ENCODE assay signal across 27 cellular contexts in the genomic region with DNA sequence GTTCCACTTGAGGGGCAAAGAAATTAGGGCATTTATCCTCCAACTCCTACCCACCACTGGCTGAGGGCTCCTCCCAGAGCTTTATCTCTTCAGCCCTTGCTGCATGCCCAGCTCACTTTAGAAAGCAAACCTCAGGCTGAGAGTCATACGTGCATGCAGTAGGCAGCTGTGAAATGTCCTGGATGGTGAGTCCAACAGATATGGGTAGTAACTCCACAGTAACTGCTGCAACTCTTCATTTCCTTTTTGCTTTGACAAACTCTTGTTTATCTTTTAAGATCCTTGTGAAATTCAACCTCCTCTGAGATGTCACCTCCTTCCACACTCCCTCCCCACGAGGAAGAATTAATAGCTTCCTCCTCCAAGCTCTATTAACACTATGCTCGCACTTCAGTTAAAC. TPM values are rescaled to one million over a fixed set of nuclear protein-coding genes. Genes with fewer than 3 reads are reported as not detected.
DNase-seq lines count a peak whose midpoint lies in the region; ATAC-seq and TF ChIP-seq lines count a peak whose summit lies in the region.
"Had no signal": no experiment of that assay in that cellular context is flagged by ENCODE, and none has a peak within 500 bp of the region (broad histone marks: within the 10 kb centered on the region; RNA-seq: fewer than 3 reads in every experiment).

No MANE protein-coding gene starts in this region.

- H3K4me2 ChIP-seq in mesenchymal stem cell (ENCODE audit: low read length, poor library complexity, severe bottlenecking) = no peak overlapping the region
- H3K4me2 ChIP-seq: A549 had no signal

- no peak overlapping the region for H3K23ac ChIP-seq in mesenchymal stem cell (ENCODE audit: low read length in 2 of 2)

- intact Hi-C loops in psoas muscle (cut with DNase I) (no loop called here), lower leg skin (cut with DNase I; ENCODE audit: low total_unique reads) (no loop called here), posterior cingulate gyrus (cut with DNase I) (no loop called here)

- CTCF ChIA-PET in HEK293 (lab: Yijun Ruan, JAX) = no interaction called here

- H3K9me3 ChIP-seq in HEK293 (ENCODE audit: control insufficient read depth, insufficient read depth, low read depth, low read length) (no peaks in the 10 kb centered on the region), mesenchymal stem cell (ENCODE audit: control insufficient read depth, low read length) (no peaks in the 10 kb centered on the region), psoas muscle (no peaks in the 10 kb centered on the region)
- H3K9me3 ChIP-seq: A549, BE2C had no signal

- no peaks in the 10 kb centered on the region for H3K9me3 Mint-ChIP-seq in endothelial cell (ENCODE audit: unreplicated experiment)
- H3K9me3 Mint-ChIP-seq: CD4-positive, alpha-beta T cell; H9 had no signal

- no peak overlapping the region for H4K8ac ChIP-seq in mesenchymal stem cell (ENCODE audit: low read length)

- no peak for ATAC-seq in psoas muscle
- ATAC-seq: A549, HepG2, K562 had no signal

- no peak overlapping the region for H2BK12ac ChIP-seq in mesenchymal stem cell (ENCODE audit: low read length in 2 of 2)

- no peak overlapping the region for H3K27ac ChIP-seq in HEK293 (ENCODE audit: extremely low read depth, low read depth, low read length)
- H3K27ac ChIP-seq in mesenchymal stem cell (ENCODE audit: low read length, poor library complexity, severe bottlenecking) = no peak overlapping the region
- H3K27ac ChIP-seq in psoas muscle = no peak overlapping the region
- H3K27ac ChIP-seq: A549, GM23248, HL-60 had no signal

- peaks cover 84% of the 10 kb centered on the region for H3K4me1 Mint-ChIP-seq in endothelial cell (ENCODE audit: unreplicated experiment)

- H2BK120ac ChIP-seq in mesenchymal stem cell (ENCODE audit: low read depth, low read length) = no peak overlapping the region

- no peak overlapping the region for H2AK5ac ChIP-seq in mesenchymal stem cell (ENCODE audit: low read length, severe bottlenecking)

- no peak overlapping the region for H2BK5ac ChIP-seq in mesenchymal stem cell (ENCODE audit: low read depth, low read length, poor library complexity, severe bottlenecking)

- no peak overlapping the region for H3K4ac ChIP-seq in mesenchymal stem cell (ENCODE audit: low read depth in 1 of 2, low read length in 2 of 2)

- no peak overlapping the region for H3K9ac ChIP-seq in mesenchymal stem cell (ENCODE audit: low read length)
- H3K9ac ChIP-seq: GM23248 had no signal

- H3K27me3 ChIP-seq in mesenchymal stem cell (ENCODE audit: control insufficient read depth in 1 of 2, insufficient read depth in 1 of 2, low read length in 2 of 2) = peaks cover 0 to 14% of the 10 kb centered on the region in 2 experiments
- H3K27me3 ChIP-seq in psoas muscle (ENCODE audit: insufficient read depth in 3 of 3, low read length in 2 of 3) = peaks cover 0 to 6% (median 0%) of the 10 kb centered on the region in 3 donors
- H3K27me3 ChIP-seq: BE2C had no signal

- H4K91ac ChIP-seq in mesenchymal stem cell (ENCODE audit: low read length) = peak overlapping the region; percentile 5

- H3K27ac Mint-ChIP-seq in endothelial cell (ENCODE audit: unreplicated experiment) = peak overlapping the region; percentile 88
- H3K27ac Mint-ChIP-seq: CD4-positive, alpha-beta T cell; H9 had no signal

- POLR2A ChIA-PET in HEK293 (lab: Yijun Ruan, JAX) = interaction anchor here (0.6 to 1.2 kb wide), 2 partner anchors 36 to 76 kb away, joined by 3 to 4 read pairs; a partner anchor contains a TSS

- H3K4me3 Mint-ChIP-seq in endothelial cell (ENCODE audit: unreplicated experiment) = no peak overlapping the region
- H3K4me3 Mint-ChIP-seq: CD4-positive, alpha-beta T cell; H9 had no signal

- H3K4me1 ChIP-seq in HEK293 (ENCODE audit: control insufficient read depth, insufficient read depth, low read length) (no peaks in the 10 kb centered on the region; the same call in 1 of the 2 replicates), mesenchymal stem cell (ENCODE audit: control insufficient read depth, insufficient read depth, low read depth, low read length) (peaks cover 6% of the 10 kb centered on the region), psoas muscle (no peaks in the 10 kb centered on the region)
- H3K4me1 ChIP-seq: A549, BE2C had no signal

- no peak overlapping the region for H2AFZ ChIP-seq in mesenchymal stem cell (ENCODE audit: low read depth, low read length)
- H2AFZ ChIP-seq: GM23248 had no signal

- H3K79me1 ChIP-seq in mesenchymal stem cell (replicated peaks; ENCODE audit: low read length, poor library complexity, severe bottlenecking) = no peaks in the 10 kb centered on the region

- H3K14ac ChIP-seq in mesenchymal stem cell (ENCODE audit: low read length in 2 of 2) = no peak overlapping the region

- no peaks in the 10 kb centered on the region for H3K36me3 Mint-ChIP-seq in endothelial cell (ENCODE audit: low read depth, unreplicated experiment)

- peak overlapping the region in 1 of 2 experiments; percentile 76 for H3K18ac ChIP-seq in mesenchymal stem cell (ENCODE audit: low read depth in 1 of 2, low read length in 2 of 2)

- peaks cover 7% of the 10 kb centered on the region for H3K27me3 Mint-ChIP-seq in endothelial cell (ENCODE audit: unreplicated experiment)

- DNase-seq in NOMO-1 treated with dmso at 0.1 percent for 144 hours (lab: John Stamatoyannopoulos, UW; ENCODE audit: unreplicated experiment) = peak; percentile 27
- DNase-seq in endothelial cell (ENCODE audit: low spot score) = no peak
- peak; percentile 89 for DNase-seq in mesenchymal stem cell
- DNase-seq in psoas muscle = no peak
- DNase-seq in lower leg skin (ENCODE audit: low spot score in 2 of 2) = no peak
- DNase-seq in NCI-H510A (lab: John Stamatoyannopoulos, UW) = no peak
- DNase-seq in posterior cingulate gyrus = no peak
- DNase-seq: BE2C; CD4-positive, alpha-beta T cell; COR-L47; DMS79; GM23248; H9; MM.1S; NCI-H1092; NCI-H1436; NCI-H187 treated with DMSO at 0.1 percent for 48 hours; NCI-H2107; NCI-H510A treated with DMSO at 0.1 percent for 48 hours; NCI-H748 treated with DMSO at 0.1 percent for 48 hours; NK-92 treated with Interleukin-12 subunit alpha and Interleukin-12 subunit beta, amount 100 ng/mL, for 24 hours; OCI-M1 had no signal

- 3% methylated on average over 3 of the region's 3 CpGs for WGBS in mesenchymal stem cell
- WGBS in psoas muscle, 3 donors = 75 to 78% (median 77%) methylated on average over 3 of the region's 3 CpGs
- WGBS in lower leg skin, 2 donors = 73 to 76% methylated on average over 3 of the region's 3 CpGs

- H3K4me3 ChIP-seq in HEK293 (ENCODE audit: low read depth, low read length) (no peak overlapping the region), mesenchymal stem cell (ENCODE audit: insufficient read depth in 1 of 2, low read depth in 1 of 2, low read length in 2 of 2) (no peak overlapping the region), psoas muscle (no peak overlapping the region), lower leg skin (ENCODE audit: low read depth, poor library complexity, severe bottlenecking) (no peak overlapping the region)
- H3K4me3 ChIP-seq: A549, GM23248, K562 had no signal

- H2BK15ac ChIP-seq in mesenchymal stem cell (ENCODE audit: low read depth, poor library complexity, severe bottlenecking) = no peak overlapping the region

- H3K36me3 ChIP-seq in HEK293 (ENCODE audit: control insufficient read depth in 2 of 2, insufficient read depth in 1 of 2, low read length in 2 of 2) (no peaks in the 10 kb centered on the region), mesenchymal stem cell (ENCODE audit: control insufficient read depth in 1 of 2, insufficient read depth in 2 of 2, low read depth in 1 of 2, low read length in 2 of 2) (no peaks in the 10 kb centered on the region), psoas muscle (ENCODE audit: insufficient read depth in 1 of 2, low read depth in 1 of 2) (no peaks in the 10 kb centered on the region)
- H3K36me3 ChIP-seq: BE2C had no signal

- no peak for TF ChIP-seq CTCF in HEK293 (tag by site-specific recombination; IDR thresholded peaks at IDR 0.05)
- TF ChIP-seq CTCF in endothelial cell (IDR thresholded peaks at IDR 0.05; ENCODE audit: unreplicated experiment) = no peak
- TF ChIP-seq CTCF in psoas muscle (IDR thresholded peaks at IDR 0.05) = no peak
- TF ChIP-seq CTCF in lower leg skin (IDR thresholded peaks at IDR 0.05) = no peak

- TF ChIP-seq POLR2A in lower leg skin (IDR thresholded peaks at IDR 0.05) = no peak

TF ChIP-seq in HEK293, 187 proteins besides CTCF, POLR2A, EP300 and RAD21 (continues in another document):
- TF ChIP-seq KLF16 (tag by site-specific recombination; IDR thresholded peaks at IDR 0.05) (no peak), SCRT1 (tag by site-specific recombination; IDR thresholded peaks at IDR 0.05; ENCODE audit: borderline replicate concordance) (no peak), ZNF121 (tag by site-specific recombination; IDR thresholded peaks at IDR 0.05) (no peak), ZNF223 (tag by site-specific recombination; IDR thresholded peaks at IDR 0.05) (no peak), ZFP3 (tag by site-specific recombination; IDR thresholded peaks at IDR 0.05; ENCODE audit: low read depth) (no peak), GLIS1 (tag by site-specific recombination; IDR thresholded peaks at IDR 0.05) (peak; percentile 26; the same call in 1 of the 2 replicates), ZNF660 (tag by site-specific recombination; IDR thresholded peaks at IDR 0.05) (no peak), WT1 (tag by site-specific recombination; IDR thresholded peaks at IDR 0.05) (peak; percentile 10; the same call in 1 of the 2 replicates)
- TF ChIP-seq, protein P1, sequence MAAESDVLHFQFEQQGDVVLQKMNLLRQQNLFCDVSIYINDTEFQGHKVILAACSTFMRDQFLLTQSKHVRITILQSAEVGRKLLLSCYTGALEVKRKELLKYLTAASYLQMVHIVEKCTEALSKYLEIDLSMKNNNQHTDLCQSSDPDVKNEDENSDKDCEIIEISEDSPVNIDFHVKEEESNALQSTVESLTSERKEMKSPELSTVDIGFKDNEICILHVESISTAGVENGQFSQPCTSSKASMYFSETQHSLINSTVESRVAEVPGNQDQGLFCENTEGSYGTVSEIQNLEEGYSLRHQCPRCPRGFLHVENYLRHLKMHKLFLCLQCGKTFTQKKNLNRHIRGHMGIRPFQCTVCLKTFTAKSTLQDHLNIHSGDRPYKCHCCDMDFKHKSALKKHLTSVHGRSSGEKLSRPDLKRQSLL (tag by site-specific recombination; IDR thresholded peaks at IDR 0.05) = no peak

RNA-seq across cellular contexts. Expression of a gene that starts 35.9 kb away (rescaled TPM):
- total RNA-seq in endothelial cell (ENCODE audit: unreplicated experiment) (1,051 TPM), psoas muscle (100 to 1,000 TPM in 3 of 4 donors, 10 to 100 TPM in 1; 93.8 to 128 (median 113) TPM), lower leg skin (100 to 1,000 TPM; 263 to 421 (median 300) TPM)
- 374 TPM for polyA plus RNA-seq in mesenchymal stem cell (2013, experiment 1 of 2)
- polyA plus RNA-seq in mesenchymal stem cell (2013, experiment 2 of 2) = 364 TPM
- 10 to 100 TPM; 32.1 to 78.8 (median 62.6) TPM for polyA plus RNA-seq in psoas muscle

Comparison
In these comparisons a context has a peak if more than half of its experiments do, and no peak if none do; other contexts are left out.
1. DNase-seq: peak in NOMO-1 treated with dmso at 0.1 percent for 144 hours (single experiment) and mesenchymal stem cell (single experiment); none in endothelial cell (single experiment), psoas muscle (0 of 2), lower leg skin (0 of 2), NCI-H510A (single experiment) and posterior cingulate gyrus (0 of 10).